8 cellular contexts compared by ENCODE assay signal in genomic region chr6:43774776-43775583, GRCh38. TPM values are rescaled to one million over a fixed set of nuclear protein-coding genes. Genes with fewer than 3 reads are reported as not detected.
DNase-seq lines count a peak whose midpoint lies in the region; ATAC-seq and TF ChIP-seq lines count a peak whose summit lies in the region.

No MANE protein-coding gene starts in this region.

- H3K9me3 ChIP-seq in gastroesophageal sphincter (no peaks in the 10 kb centered on the region), parathyroid adenoma (ENCODE audit: control insufficient read depth, low read length) (no peaks in the 10 kb centered on the region), vagina (no peaks in the 10 kb centered on the region)

- POLR2A ChIA-PET in RWPE1 (lab: Yijun Ruan, JAX; ENCODE audit: low non-redundant PET): interaction anchor here (0.6 to 1.2 kb wide), 2 partner anchors 50 to 146 kb away, joined by 3 read pairs; partner anchors contain the start of gene GTPBP2

- H3K4me2 ChIP-seq in parathyroid adenoma (ENCODE audit: low read length): peak overlapping the region; percentile 85

- no peak for TF ChIP-seq EP300 in gastroesophageal sphincter (IDR thresholded peaks at IDR 0.05)

- TF ChIP-seq POLR2A in gastroesophageal sphincter (IDR thresholded peaks at IDR 0.05) (no peak), vagina (IDR thresholded peaks at IDR 0.05) (no peak)

- WGBS in gastroesophageal sphincter (ENCODE audit: low coverage in 1 of 2), 2 donors: 0% methylated on average over 1 of the region's 17 CpGs

- H2AFZ ChIP-seq in parathyroid adenoma: peak overlapping the region; percentile 36

- H3K27me3 ChIP-seq in gastroesophageal sphincter (no peaks in the 10 kb centered on the region), parathyroid adenoma (ENCODE audit: control insufficient read depth, insufficient read depth, low read length) (no peaks in the 10 kb centered on the region), vagina (no peaks in the 10 kb centered on the region)

- H3K36me3 ChIP-seq in gastroesophageal sphincter (peaks cover 0 to 39% of the 10 kb centered on the region in 2 donors), parathyroid adenoma (ENCODE audit: control insufficient read depth, insufficient read depth, low read length) (no peaks in the 10 kb centered on the region), vagina (peaks cover 0 to 27% of the 10 kb centered on the region in 2 donors)

- peaks cover 3 to 76% (median 26%) of the 10 kb centered on the region in 3 donors for H3K4me1 ChIP-seq in gastroesophageal sphincter
- H3K4me1 ChIP-seq in parathyroid adenoma: peaks cover 56% of the 10 kb centered on the region
- peaks cover 56% of the 10 kb centered on the region for H3K4me1 ChIP-seq in vagina

- TF ChIP-seq CTCF in RWPE1 (conservative IDR thresholded peaks at IDR 0.05; ENCODE audit: low read depth) (peak; percentile 88), gastroesophageal sphincter (IDR thresholded peaks at IDR 0.05) (peak in 3 of 4 experiments; percentile 79 to 96 (median 90)), parathyroid adenoma (IDR thresholded peaks at IDR 0.05) (peak; percentile 90), vagina (IDR thresholded peaks at IDR 0.05) (peak; percentile 66 to 91 (median 78))

- DNase-seq in CD1c-positive myeloid dendritic cell (ENCODE audit: extremely low spot score) (peak; percentile 78), HCEC 1CT (peak; percentile 67), RWPE1 (ENCODE audit: low spot score) (peak; percentile 93), vagina (ENCODE audit: extremely low spot score in 2 of 2) (no peak)
- peak; percentile 11 to 39 (median 13) for DNase-seq in activated naive CD4-positive, alpha-beta T cell (lab: John Stamatoyannopoulos, UW)

- peaks cover 56% of the 10 kb centered on the region for H3K79me2 ChIP-seq in parathyroid adenoma

- H3K27ac ChIP-seq in RWPE1: peak overlapping the region; percentile 93
- peak overlapping the region; percentile 8 to 99 (median 98) for H3K27ac ChIP-seq in gastroesophageal sphincter
- peak overlapping the region; percentile 99 for H3K27ac ChIP-seq in parathyroid adenoma
- peak overlapping the region; percentile 89 for H3K27ac ChIP-seq in vagina

- H3K4me3 ChIP-seq in gastroesophageal sphincter (peak overlapping the region in 1 of 2 donors; percentile 92), parathyroid adenoma (ENCODE audit: low read depth, low read length) (peak overlapping the region; percentile 99), vagina (peak overlapping the region; percentile 66 to 77)

- H3K9ac ChIP-seq in parathyroid adenoma: no peak overlapping the region

- CTCF ChIA-PET in RWPE1 (lab: Yijun Ruan, JAX): interaction anchor here (0.6 to 3.5 kb wide), 14 partner anchors 11 to 1720 kb away, joined by 3 to 33 read pairs (median 4); no protein-coding TSS in a partner anchor

- peak; percentile 35 for ATAC-seq in gastroesophageal sphincter
- no peak for ATAC-seq in HG03342 (IDR thresholded peaks at IDR 0.05; ENCODE audit: unreplicated experiment)

- intact Hi-C loops in vagina (cut with DNase I): loop anchor here (5.0 to 10.0 kb wide), 3 partner anchors 140 to 287 kb away; partner anchors contain the start of gene GTPBP2

RNA-seq across cellular contexts. Expression of gene VEGFA, which starts 5.0 kb away (rescaled TPM):
- 10 to 100 TPM; 32.2 to 66.2 (median 40.1) TPM for total RNA-seq in gastroesophageal sphincter
- total RNA-seq in vagina: 194 TPM

Comparison
In these comparisons a context has a peak if more than half of its experiments do, and no peak if none do; other contexts are left out.
1. DNase-seq: peak in CD1c-positive myeloid dendritic cell (single experiment), HCEC 1CT (single experiment), RWPE1 (single experiment) and activated naive CD4-positive, alpha-beta T cell (4 of 4); none in vagina (0 of 2).
2. Peak in every context shown above with its lines, with median percentiles within 50 percentile points of each other: H3K27ac ChIP-seq and CTCF ChIP-seq.